ENCODE assay signal across 23 cellular contexts in the genomic region with DNA sequence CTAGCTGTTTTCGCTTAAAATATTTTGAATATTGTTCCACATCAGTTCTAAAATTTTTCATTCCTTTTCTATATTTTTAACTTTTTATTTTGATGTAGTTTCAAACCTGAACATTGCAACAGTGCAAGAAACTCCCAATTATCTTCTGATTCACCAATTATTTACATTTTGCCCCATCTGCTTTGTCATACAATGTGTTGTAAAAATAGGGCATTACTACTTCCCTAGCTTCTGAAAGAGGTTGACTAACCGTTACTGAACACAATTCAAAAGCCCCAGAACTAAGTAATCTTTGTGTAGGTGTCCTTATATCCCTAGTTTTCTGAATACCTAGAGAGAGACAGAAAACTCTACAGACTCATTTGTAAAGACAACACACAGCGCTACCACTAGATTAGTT.
"Had no signal": no experiment of that assay in that cellular context is flagged by ENCODE, and none has a peak within 500 bp of the region (broad histone marks: within the 10 kb centered on the region; RNA-seq: fewer than 3 reads in every experiment).

No MANE protein-coding gene starts in this region.

- H3K27ac ChIP-seq: breast epithelium, Peyer's patch, WERI-Rb-1 had no signal

- H3K4me1 Mint-ChIP-seq: activated CD4-positive, alpha-beta T cell treated with anti-CD3 and anti-CD28 coated beads for 36 hours had no signal

- H3K4me1 ChIP-seq: breast epithelium, Peyer's patch had no signal

- H3K4me3 ChIP-seq: breast epithelium, MG63, Peyer's patch had no signal

- DNase-seq: activated CD4-positive, alpha-beta memory T cell treated with anti-CD3 and anti-CD28 coated beads, Interleukin-2, amount 10 ng/mL, durations not matched to agents 7 days and 5 days; activated CD4-positive, alpha-beta T cell treated with anti-CD3 and anti-CD28 coated beads for 36 hours; activated CD4-positive, alpha-beta T cell treated with anti-CD3 and anti-CD28 coated beads, Interleukin-2, amount 50 U/mL, for 1 hour; activated CD8-positive, alpha-beta memory T cell treated with anti-CD3 and anti-CD28 coated beads, Interleukin-2, amount 50 U/mL, for 4 hours; activated effector memory CD4-positive, alpha-beta T cell treated with Interleukin-2 at 50 U/mL for 16 hours; activated naive CD4-positive, alpha-beta T cell; aorta; caudate nucleus; MG63; MV-4-11; NCI-H1092 treated with DMSO at 0.1 percent for 48 hours; NCI-H1417 treated with DMSO at 0.1 percent for 48 hours; NCI-H1694 treated with DMSO at 0.1 percent for 48 hours; NCI-H2081; NCI-H510A treated with DMSO at 0.1 percent for 48 hours; NCI-H69; Peyer's patch; SHP77; T-helper 2 cell; WERI-Rb-1 had no signal

- H3K4me3 Mint-ChIP-seq: activated CD4-positive, alpha-beta memory T cell treated with anti-CD3 and anti-CD28 coated beads, Interleukin-2, amount 10 ng/mL, durations not matched to agents 7 days and 5 days; activated CD4-positive, alpha-beta T cell treated with anti-CD3 and anti-CD28 coated beads for 36 hours; activated naive CD4-positive, alpha-beta T cell treated with anti-CD3 and anti-CD28 coated beads, Interleukin-2, amount 50 U/mL, for 24 hours; activated T-helper 1 cell treated with anti-CD3 and anti-CD28 coated beads, Interleukin-12 subunit alpha, Interleukin-12 subunit beta, Interleukin-2, Interleukin-4 antibody, amounts not matched to agents 30 ng/mL and 10 ng/mL and 1 ng/mL, durations not matched to agents 14 hours and 24 hours and 36 hours had no signal

- H3K27ac Mint-ChIP-seq: activated CD4-positive, alpha-beta memory T cell treated with anti-CD3 and anti-CD28 coated beads, Interleukin-2, amount 10 ng/mL, durations not matched to agents 7 days and 5 days; activated CD4-positive, alpha-beta T cell treated with anti-CD3 and anti-CD28 coated beads for 36 hours; activated naive CD4-positive, alpha-beta T cell treated with anti-CD3 and anti-CD28 coated beads, Interleukin-2, amount 50 U/mL, for 24 hours; activated T-helper 1 cell treated with anti-CD3 and anti-CD28 coated beads, Interleukin-12 subunit alpha, Interleukin-12 subunit beta, Interleukin-2, Interleukin-4 antibody, amounts not matched to agents 30 ng/mL and 10 ng/mL and 1 ng/mL, durations not matched to agents 14 hours and 24 hours and 36 hours had no signal

- ATAC-seq: activated CD4-positive, alpha-beta T cell treated with anti-CD3 and anti-CD28 coated beads for 36 hours had no signal

- H3K9me3 Mint-ChIP-seq: activated CD4-positive, alpha-beta memory T cell treated with anti-CD3 and anti-CD28 coated beads, Interleukin-2, amount 10 ng/mL, durations not matched to agents 7 days and 5 days; activated naive CD4-positive, alpha-beta T cell treated with anti-CD3 and anti-CD28 coated beads, Interleukin-2, amount 50 U/mL, for 24 hours; activated T-helper 1 cell treated with anti-CD3 and anti-CD28 coated beads, Interleukin-12 subunit alpha, Interleukin-12 subunit beta, Interleukin-2, Interleukin-4 antibody, amounts not matched to agents 30 ng/mL and 10 ng/mL and 1 ng/mL, durations not matched to agents 14 hours and 24 hours and 36 hours had no signal

- H3K27me3 Mint-ChIP-seq: activated CD4-positive, alpha-beta memory T cell treated with anti-CD3 and anti-CD28 coated beads, Interleukin-2, amount 10 ng/mL, durations not matched to agents 7 days and 5 days; activated CD4-positive, alpha-beta T cell treated with anti-CD3 and anti-CD28 coated beads for 36 hours; activated naive CD4-positive, alpha-beta T cell treated with anti-CD3 and anti-CD28 coated beads, Interleukin-2, amount 50 U/mL, for 24 hours had no signal

- H3K9me3 ChIP-seq: breast epithelium, MG63, Peyer's patch had no signal
